ENCODE assay signal across 8 cellular contexts in the genomic region with DNA sequence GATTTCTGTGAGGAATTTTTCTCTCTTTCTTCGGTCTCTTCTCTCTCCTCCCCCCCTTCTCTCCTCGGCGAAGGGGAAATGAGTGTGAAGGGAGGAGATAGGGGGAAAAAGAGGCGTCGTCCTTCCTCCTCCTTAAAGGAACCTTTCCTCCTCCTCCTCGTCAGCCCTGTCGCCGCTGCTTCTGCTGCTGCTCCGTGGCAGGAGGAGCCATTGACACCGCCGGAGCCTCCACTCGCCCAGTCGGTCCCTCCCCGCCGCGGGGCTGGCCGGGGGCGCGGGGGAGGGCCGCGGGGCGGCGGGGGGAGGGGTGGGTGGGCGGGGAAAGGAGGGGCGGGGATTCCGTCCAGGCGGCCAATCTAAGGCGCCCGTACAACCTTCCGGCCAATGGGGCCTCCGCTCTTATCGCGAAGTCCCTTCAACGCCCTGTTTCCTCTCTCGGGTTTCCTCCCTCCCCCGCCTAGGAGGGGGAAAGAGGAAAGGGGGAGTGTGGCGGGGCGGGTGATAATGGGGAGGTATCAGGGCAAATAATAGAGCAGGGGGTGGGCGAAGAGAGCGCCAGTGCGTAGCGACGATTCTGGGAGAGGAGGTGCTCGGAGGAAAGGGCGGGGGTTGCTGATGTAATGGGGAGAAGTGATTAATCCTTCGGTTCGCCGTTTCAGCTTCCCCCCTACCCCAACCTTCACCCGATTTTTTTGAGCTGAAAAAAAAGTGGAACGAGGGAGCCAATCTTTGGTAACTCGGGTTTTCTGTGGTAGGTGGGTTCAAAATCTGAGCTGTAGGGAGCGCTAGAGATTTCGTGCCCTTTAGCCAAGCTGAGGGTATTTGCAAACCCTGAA. TPM values are rescaled to one million over a fixed set of nuclear protein-coding genes. Genes with fewer than 3 reads are reported as not detected.
DNase-seq lines count a peak whose midpoint lies in the region; ATAC-seq and TF ChIP-seq lines count a peak whose summit lies in the region.

FBXO11 (minus strand) TSS at position 238 of the 836 bp plus-strand sequence. CDS start 778 bp downstream, outside the sequence.

- peak within 1 kb of the TSS; percentile 91 to 95 for H3K27ac Mint-ChIP-seq in natural killer cell treated with Interleukin-12 subunit alpha and Interleukin-12 subunit beta and Interleukin-15 and Interleukin-18, amount 100 ng/mL, for 72 hours

- peak; percentile 75 for TF ChIP-seq CTCF in Loucy (conservative IDR thresholded peaks at IDR 0.05; ENCODE audit: low read length)
- peak; percentile 76 for TF ChIP-seq CTCF in fibroblast of pulmonary artery (IDR thresholded peaks at IDR 0.05; ENCODE audit: low read length, missing control alignments)

- peak within 1 kb of the TSS; percentile 88 for H3K4me3 ChIP-seq in H7 (ENCODE audit: insufficient read depth, low read depth, low read length)
- peak within 1 kb of the TSS; percentile 96 for H3K4me3 ChIP-seq in Loucy (ENCODE audit: low read length, poor library complexity, severe bottlenecking)
- H3K4me3 ChIP-seq in fibroblast of pulmonary artery (replicated peaks; ENCODE audit: low read depth, low read length): peak within 1 kb of the TSS; percentile 89

- peak within 1 kb of the TSS; percentile 66 for H3K4me2 ChIP-seq in Loucy (ENCODE audit: low read depth, low read length, poor library complexity, severe bottlenecking)

- peak within 1 kb of the TSS; percentile 96 for H3K4me3 Mint-ChIP-seq in natural killer cell treated with Interleukin-12 subunit alpha and Interleukin-12 subunit beta and Interleukin-15 and Interleukin-18, amount 100 ng/mL, for 72 hours

- H3K9me3 Mint-ChIP-seq in natural killer cell treated with Interleukin-12 subunit alpha and Interleukin-12 subunit beta and Interleukin-15 and Interleukin-18, amount 100 ng/mL, for 72 hours: no peaks in the 10 kb centered on the region

- H2AFZ ChIP-seq in Loucy (ENCODE audit: low read length): peak within 1 kb of the TSS; percentile 75

- no peaks in the 10 kb centered on the region for H3K27me3 Mint-ChIP-seq in natural killer cell treated with Interleukin-12 subunit alpha and Interleukin-12 subunit beta and Interleukin-15 and Interleukin-18, amount 100 ng/mL, for 72 hours

- peak; percentile 78 for TF ChIP-seq POLR2A in Raji (IDR thresholded peaks at IDR 0.05; ENCODE audit: insufficient read depth, low read depth, low read length)

- H3K9me2 ChIP-seq in Loucy (replicated peaks; ENCODE audit: low read depth, low read length): no peaks in the 10 kb centered on the region

- peak within 1 kb of the TSS; percentile 88 for H3K9ac ChIP-seq in Loucy (ENCODE audit: low read depth, low read length, poor library complexity, severe bottlenecking)

- peaks cover 35% of the 10 kb centered on the region for H3K4me1 ChIP-seq in Loucy (ENCODE audit: insufficient read depth, low read length, poor library complexity, severe bottlenecking)

- peaks cover 6% of the 10 kb centered on the region for H3K36me3 Mint-ChIP-seq in natural killer cell treated with Interleukin-12 subunit alpha and Interleukin-12 subunit beta and Interleukin-15 and Interleukin-18, amount 100 ng/mL, for 72 hours

- no peaks in the 10 kb centered on the region for H3K27me3 ChIP-seq in H7 (ENCODE audit: control insufficient read depth, insufficient read depth, low read length)
- no peaks in the 10 kb centered on the region for H3K27me3 ChIP-seq in Loucy (ENCODE audit: insufficient read depth, low read length, poor library complexity, severe bottlenecking)

- peak; percentile 91 to 94 for ATAC-seq in natural killer cell treated with Interleukin-12 subunit alpha and Interleukin-12 subunit beta and Interleukin-15 and Interleukin-18, amount 100 ng/mL, for 72 hours
- peak; percentile 92 for ATAC-seq in stimulated activated naive CD8-positive, alpha-beta T cell treated with anti-CD3 and anti-CD28 coated beads, Interleukin-15, Interleukin-2, amounts not matched to agents 100 U/mL and 50 U/mL, for 24 hours

- H3K4me1 Mint-ChIP-seq in natural killer cell treated with Interleukin-12 subunit alpha and Interleukin-12 subunit beta and Interleukin-15 and Interleukin-18, amount 100 ng/mL, for 72 hours (ENCODE audit: low read depth in 2 of 2): peaks cover 20 to 29% of the 10 kb centered on the region in 2 donors

- peaks cover 37% of the 10 kb centered on the region for H3K79me2 ChIP-seq in Loucy (ENCODE audit: insufficient read depth, low read length)

- peaks cover 4% of the 10 kb centered on the region; the same call in 1 of the 2 replicates for H3F3A ChIP-seq in Loucy (ENCODE audit: low read depth)

- DNase-seq in G401 (ENCODE audit: low spot score): peak; percentile 98
- DNase-seq in H7: peak; percentile 92
- peak; percentile 93 for DNase-seq in activated T-helper 9 cell treated with anti-CD3 and anti-CD28 coated beads, Interleukin-2, amount 50 U/mL, for 16 hours (ENCODE audit: low read depth)
- DNase-seq in fibroblast of pulmonary artery (ENCODE audit: low read depth): peak; percentile 99
- peak; percentile 96 for DNase-seq in natural killer cell treated with Interleukin-12 subunit alpha and Interleukin-12 subunit beta and Interleukin-15 and Interleukin-18, amount 100 ng/mL, for 72 hours (ENCODE audit: low spot score)
- peak; percentile 93 for DNase-seq in stimulated activated naive CD8-positive, alpha-beta T cell treated with anti-CD3 and anti-CD28 coated beads, Interleukin-15, Interleukin-2, amounts not matched to agents 100 U/mL and 50 U/mL, for 24 hours

- H3K36me3 ChIP-seq in H7 (replicated peaks; ENCODE audit: control insufficient read depth, insufficient read depth, low read length) (no peaks in the 10 kb centered on the region), Loucy (ENCODE audit: insufficient read depth, low read length) (no peaks in the 10 kb centered on the region)

- H3K9me3 ChIP-seq in Loucy (ENCODE audit: insufficient read depth, low read depth, low read length): no peaks in the 10 kb centered on the region

- in situ Hi-C loops in G401 (cut with HindIII; ENCODE audit: low sequenced_read_pairs): no loop called here

- H4K20me1 ChIP-seq in Loucy (ENCODE audit: insufficient read depth, low read length, poor library complexity, severe bottlenecking): peaks cover 34% of the 10 kb centered on the region

RNA-seq across cellular contexts. Expression of gene FBXO11, which starts in this region (rescaled TPM):
- total RNA-seq in G401 (2014; rRNA removed; shearing (Covaris generic)): 19.4 and 40.1 TPM in 2 replicates
- total RNA-seq in H7 (2014; rRNA removed; shearing (Covaris generic)): 15.6 and 28.3 TPM in 2 replicates
- 10 to 100 TPM; 42.7 to 48.4 TPM for total RNA-seq in natural killer cell treated with Interleukin-12 subunit alpha and Interleukin-12 subunit beta and Interleukin-15 and Interleukin-18, amount 100 ng/mL, for 72 hours

Comparison
In these comparisons a context has a peak if more than half of its experiments do, and no peak if none do; other contexts are left out.
1. Peak in every context shown above with its lines: DNase-seq, ATAC-seq and H3K4me3 ChIP-seq.